8 cellular contexts compared by ENCODE assay signal in the genomic region with DNA sequence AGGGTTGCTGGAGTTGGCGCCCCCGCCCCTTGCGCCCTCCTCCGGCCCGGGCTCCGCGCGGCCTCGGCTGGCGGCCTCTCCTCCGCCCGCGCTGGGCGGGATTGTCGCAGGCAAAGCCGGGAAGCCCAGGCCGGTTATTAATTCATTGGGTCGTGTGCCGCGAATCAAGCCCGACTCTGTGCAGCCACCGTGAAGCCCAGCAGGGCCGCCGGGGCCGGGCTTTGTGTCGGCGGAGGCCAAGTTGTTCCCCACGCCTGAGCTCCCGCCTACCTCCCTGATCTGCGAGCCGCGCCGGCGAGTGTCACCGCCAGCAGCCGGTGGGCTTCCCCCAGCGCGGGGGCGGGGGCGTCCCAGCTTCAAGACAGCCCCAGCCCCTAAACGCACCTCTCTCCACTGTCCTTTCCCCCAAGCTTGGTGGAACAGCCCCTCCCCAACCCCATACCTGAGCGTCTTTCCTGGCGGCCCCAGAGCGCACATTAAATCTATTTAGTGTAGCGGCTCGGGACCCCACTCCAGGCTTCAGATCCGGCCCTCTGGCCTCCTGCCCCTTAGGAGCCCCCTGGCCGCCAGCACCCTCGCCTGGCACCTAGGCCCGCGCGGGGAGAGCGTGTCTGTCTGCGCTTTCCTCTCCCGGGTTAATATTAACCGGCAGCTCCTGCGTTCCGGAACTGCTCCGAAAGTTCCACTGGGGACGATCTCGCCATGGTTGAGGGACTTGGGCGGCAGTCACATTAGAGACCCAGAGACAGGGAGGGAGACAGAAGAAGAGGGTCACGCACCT.
A peak's percentile ranks its signal among the peaks of the same experiment; 100 is the strongest.
DNase-seq lines count a peak whose midpoint lies in the region; ATAC-seq and TF ChIP-seq lines count a peak whose summit lies in the region.

No MANE protein-coding gene starts in this region.

- H2AFZ ChIP-seq in KMS-11 (ENCODE audit: low read depth): no peak overlapping the region

- H3K27ac ChIP-seq in KMS-11: no peak overlapping the region

- no peaks in the 10 kb centered on the region for H4K20me1 ChIP-seq in KMS-11 (ENCODE audit: insufficient read depth)

- peak; percentile 16 for DNase-seq in DMS79 treated with DMSO at 0.1 percent for 48 hours (lab: John Stamatoyannopoulos, UW)
- DNase-seq in DMS79 (lab: John Stamatoyannopoulos, UW): no peak
- DNase-seq in retina: peak; percentile 86
- no peak for DNase-seq in epidermal melanocyte (ENCODE audit: insufficient read length, low spot score)

- TF ChIP-seq CTCF in KMS-11 (conservative IDR thresholded peaks at IDR 0.05; ENCODE audit: low read depth, low read length): no peak

- no peak overlapping the region for H3K9ac ChIP-seq in KMS-11

- peaks cover 13% of the 10 kb centered on the region for H3K4me1 ChIP-seq in KMS-11 (ENCODE audit: low read depth, poor library complexity, severe bottlenecking)

- ATAC-seq in HG03280 (IDR thresholded peaks at IDR 0.05; ENCODE audit: unreplicated experiment) (no peak), GM21381 (IDR thresholded peaks at IDR 0.05; ENCODE audit: unreplicated experiment) (no peak)

- peaks cover 52% of the 10 kb centered on the region for H3K27me3 ChIP-seq in KMS-11 (ENCODE audit: insufficient read depth, low read depth)

- peak overlapping the region; percentile 34 for H3K4me2 ChIP-seq in KMS-11

- H3K79me2 ChIP-seq in KMS-11 (ENCODE audit: insufficient read depth, low read depth): no peaks in the 10 kb centered on the region

- no peak overlapping the region for H3K4me3 ChIP-seq in KMS-11 (IDR thresholded peaks at IDR 0.05; ENCODE audit: insufficient read depth, low read depth, low read length)
- H3K4me3 ChIP-seq in iPS-11a (ENCODE audit: low read depth, low read length): peak overlapping the region; percentile 8

- no peaks in the 10 kb centered on the region for H3K36me3 ChIP-seq in KMS-11 (ENCODE audit: insufficient read depth)

Comparison
In these comparisons a context has a peak if more than half of its experiments do, and no peak if none do; other contexts are left out.
1. DNase-seq: peak in DMS79 treated with DMSO at 0.1 percent for 48 hours (single experiment) and retina (single experiment); none in DMS79 (single experiment) and epidermal melanocyte (single experiment).